11 cellular contexts compared by ENCODE assay signal in the genomic region with DNA sequence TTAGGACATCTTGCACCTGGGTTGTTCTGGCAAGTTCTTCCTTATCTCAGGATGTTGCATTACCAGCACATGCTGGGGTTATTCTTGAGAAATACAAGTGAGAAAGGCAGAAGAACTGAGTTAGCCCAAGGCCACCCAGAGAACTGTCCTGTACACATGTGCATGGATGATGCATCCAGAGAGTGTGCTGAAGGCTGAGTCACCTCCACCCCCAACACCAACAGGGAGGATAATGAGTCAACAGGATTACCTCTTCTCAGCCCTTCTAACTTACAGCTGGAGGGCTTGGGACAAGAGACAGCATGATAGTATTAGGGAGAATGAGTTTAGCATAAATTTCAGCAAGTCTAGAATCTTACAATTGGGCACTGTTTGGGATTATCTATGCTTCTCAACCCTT. TPM values are rescaled to one million over a fixed set of nuclear protein-coding genes. Genes with fewer than 3 reads are reported as not detected.
A peak's percentile ranks its signal among the peaks of the same experiment; 100 is the strongest.
DNase-seq lines count a peak whose midpoint lies in the region; ATAC-seq lines count a peak whose summit lies in the region.
"Had no signal": no experiment of that assay in that cellular context is flagged by ENCODE, and none has a peak within 500 bp of the region (broad histone marks: within the 10 kb centered on the region; RNA-seq: fewer than 3 reads in every experiment).

No MANE protein-coding gene starts in this region.

- H3K4me3 Mint-ChIP-seq in stimulated activated memory B cell treated with anti-CD40 and anti-IgM and Interleukin-4, amounts not matched to agents 10 μg/mL and 1 μg/mL and 100 μg/mL, for 72 hours, result no peak overlapping the region

- peak; percentile 95 for ATAC-seq in esophagus mucosa
- ATAC-seq in stimulated activated memory B cell treated with anti-CD40 and anti-IgM and Interleukin-4, amounts not matched to agents 10 μg/mL and 1 μg/mL and 100 μg/mL, for 72 hours, result peak; percentile 41
- ATAC-seq: gastroesophageal sphincter had no signal

- H3K27ac Mint-ChIP-seq in stimulated activated memory B cell treated with anti-CD40 and anti-IgM and Interleukin-4, amounts not matched to agents 10 μg/mL and 1 μg/mL and 100 μg/mL, for 72 hours, result no peak overlapping the region

- H3K27me3 Mint-ChIP-seq in stimulated activated memory B cell treated with anti-CD40 and anti-IgM and Interleukin-4, amounts not matched to agents 10 μg/mL and 1 μg/mL and 100 μg/mL, for 72 hours, result peaks cover 21% of the 10 kb centered on the region

- H3K9me3 Mint-ChIP-seq in stimulated activated memory B cell treated with anti-CD40 and anti-IgM and Interleukin-4, amounts not matched to agents 10 μg/mL and 1 μg/mL and 100 μg/mL, for 72 hours, result no peaks in the 10 kb centered on the region

- peak; percentile 35 for DNase-seq in activated T-cell treated with anti-CD3 and anti-CD28 coated beads for 48 hours (ENCODE audit: low read depth)
- no peak for DNase-seq in activated T-cell treated with anti-CD3 and anti-CD28 coated beads, Interleukin-2, amount 50 U/mL, for 1 hour
- peak; percentile 70 for DNase-seq in NCI-H82 treated with DMSO at 0.1 percent for 48 hours (lab: John Stamatoyannopoulos, UW; ENCODE audit: unreplicated experiment)
- no peak for DNase-seq in NCI-H1105 (lab: John Stamatoyannopoulos, UW)
- no peak for DNase-seq in D341Med (ENCODE audit: low spot score)
- DNase-seq in T-helper 9 cell, result no peak
- DNase-seq: MM.1S, substantia nigra had no signal

- H3K36me3 Mint-ChIP-seq in stimulated activated memory B cell treated with anti-CD40 and anti-IgM and Interleukin-4, amounts not matched to agents 10 μg/mL and 1 μg/mL and 100 μg/mL, for 72 hours, result no peaks in the 10 kb centered on the region

- H3K4me1 Mint-ChIP-seq in stimulated activated memory B cell treated with anti-CD40 and anti-IgM and Interleukin-4, amounts not matched to agents 10 μg/mL and 1 μg/mL and 100 μg/mL, for 72 hours, result no peaks in the 10 kb centered on the region

RNA-seq across cellular contexts. Expression of a gene that starts 8.5 kb away (rescaled TPM):
- total RNA-seq in esophagus mucosa, result not detected

Comparison
In these comparisons a context has a peak if more than half of its experiments do, and no peak if none do; other contexts are left out.
1. DNase-seq: peak in activated T-cell treated with anti-CD3 and anti-CD28 coated beads for 48 hours (single experiment) and NCI-H82 treated with DMSO at 0.1 percent for 48 hours (single experiment); none in activated T-cell treated with anti-CD3 and anti-CD28 coated beads, Interleukin-2, amount 50 U/mL, for 1 hour (single experiment), NCI-H1105 (single experiment), D341Med (single experiment) and T-helper 9 cell (single experiment).